In the genomic region with DNA sequence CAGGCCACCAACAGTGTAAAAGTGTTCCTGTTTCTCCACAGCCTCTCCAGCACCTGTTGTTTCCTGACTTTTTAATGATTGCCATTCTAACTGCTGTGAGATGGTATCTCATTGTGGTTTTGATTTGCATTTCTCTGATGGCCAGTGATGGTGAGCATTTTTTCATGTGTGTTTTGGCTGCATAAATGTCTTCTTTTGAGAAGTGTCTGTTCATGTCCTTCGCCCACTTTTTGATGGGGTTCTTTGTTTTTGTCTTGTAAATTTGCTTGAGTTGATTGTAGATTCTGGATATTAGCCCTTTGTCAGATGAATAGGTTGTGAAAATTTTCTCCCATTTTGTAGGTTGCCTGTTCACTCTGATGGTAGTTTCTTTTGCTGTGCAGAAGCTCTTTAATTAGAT, we compare ENCODE assay signal across 12 cellular contexts. TPM values are rescaled to one million over a fixed set of nuclear protein-coding genes. Genes with fewer than 3 reads are reported as not detected.
"Had no signal": no experiment of that assay in that cellular context is flagged by ENCODE, and none has a peak within 500 bp of the region (broad histone marks: within the 10 kb centered on the region; RNA-seq: fewer than 3 reads in every experiment).

No MANE protein-coding gene starts in this region.

RNA-seq across cellular contexts. Expression of a gene that starts 5.2 kb away (rescaled TPM):
- total RNA-seq: activated naive CD8-positive, alpha-beta T cell treated with anti-CD3 and anti-CD28 coated beads for 36 hours; cerebellum; epithelial cell of proximal tubule; heart right ventricle; left colon; mucosa of descending colon; occipital lobe; renal cortical epithelial cell; sciatic nerve; thoracic aorta had no signal
- polyA plus RNA-seq: heart right ventricle, keratinocyte, small intestine had no signal

RNA-seq across cellular contexts. Expression of a gene that starts 20.7 kb away (rescaled TPM):
- total RNA-seq: epithelial cell of proximal tubule had no signal
